In the genomic region with DNA sequence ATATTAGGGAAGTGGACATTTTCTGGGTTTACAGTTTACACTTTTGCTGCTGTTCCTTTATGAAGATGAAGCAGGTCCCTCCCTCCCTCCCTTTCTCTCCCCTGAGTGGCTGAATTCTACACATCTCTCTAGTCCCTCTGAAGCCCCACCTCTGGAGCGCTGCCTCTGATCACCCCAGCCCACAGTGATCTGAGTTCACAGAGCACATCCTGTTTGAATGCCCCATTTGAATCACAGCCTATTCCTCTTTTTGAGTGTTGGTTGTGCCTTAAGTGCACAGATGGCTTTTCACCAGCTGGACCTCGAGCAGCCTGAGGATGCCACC, we compare ENCODE assay signal across 8 cellular contexts.
A peak's percentile ranks its signal among the peaks of the same experiment; 100 is the strongest.
DNase-seq lines count a peak whose midpoint lies in the region; ATAC-seq and TF ChIP-seq lines count a peak whose summit lies in the region.

No MANE protein-coding gene starts in this region.

- no peaks in the 10 kb centered on the region for H3K4me1 ChIP-seq in GM23338 (ENCODE audit: insufficient read depth)
- H3K4me1 ChIP-seq in Caco-2 = no peaks in the 10 kb centered on the region
- no peaks in the 10 kb centered on the region for H3K4me1 ChIP-seq in CD4-positive, alpha-beta memory T cell (ENCODE audit: insufficient read depth, low read length)

- H3K4me3 ChIP-seq in HFF-Myc (replicated peaks; ENCODE audit: low read depth, low read length) (no peak overlapping the region), GM23338 (no peak overlapping the region), Caco-2 (ENCODE audit: low read depth, low read length) (no peak overlapping the region)
- no peak overlapping the region for H3K4me3 ChIP-seq in CD4-positive, alpha-beta memory T cell (ENCODE audit: low read length in 2 of 2)

- H4K20me1 ChIP-seq in GM23338 (replicated peaks; ENCODE audit: insufficient read depth) = no peaks in the 10 kb centered on the region

- POLR2A ChIA-PET in Caco-2 (lab: Charles Lee) = no interaction called here
- POLR2A ChIA-PET in CD4-positive, alpha-beta memory T cell (lab: Charles Lee; ENCODE audit: partially characterized antibody) = no interaction called here

- H3K36me3 ChIP-seq in GM23338 (ENCODE audit: insufficient read depth) = no peaks in the 10 kb centered on the region
- H3K36me3 ChIP-seq in Caco-2 (ENCODE audit: control insufficient read depth, insufficient read depth, low read length) = peaks cover 3% of the 10 kb centered on the region; the same call in 1 of the 2 replicates
- no peaks in the 10 kb centered on the region for H3K36me3 ChIP-seq in CD4-positive, alpha-beta memory T cell (ENCODE audit: insufficient read depth, low read length)

- no peak for TF ChIP-seq CTCF in HFF-Myc (IDR thresholded peaks at IDR 0.05; ENCODE audit: low read depth, low read length, missing control alignments)
- TF ChIP-seq CTCF in GM23338 (conservative IDR thresholded peaks at IDR 0.05; ENCODE audit: low read depth in 2 of 2) = no peak
- TF ChIP-seq CTCF in Caco-2 (IDR thresholded peaks at IDR 0.05; ENCODE audit: insufficient read depth in 1 of 2, low read depth in 1 of 2, low read length in 1 of 2, severe bottlenecking in 1 of 2, unreplicated experiment in 1 of 2) = no peak

- H3K36me3 Mint-ChIP-seq in GM23338 (ENCODE audit: low read depth) (peaks cover 11% of the 10 kb centered on the region; the same call in 1 of the 3 replicates), Caco-2 (ENCODE audit: insufficient read depth, unreplicated experiment) (peaks cover 34% of the 10 kb centered on the region)
- H3K36me3 Mint-ChIP-seq in CD4-positive, alpha-beta memory T cell = no peaks in the 10 kb centered on the region

- DNase-seq in DMS153 (lab: John Stamatoyannopoulos, UW) (peak; percentile 88), HFF-Myc (ENCODE audit: extremely low read depth, low read depth) (peak; percentile 46), NCI-H82 treated with DMSO at 0.1 percent for 48 hours (lab: John Stamatoyannopoulos, UW; ENCODE audit: unreplicated experiment) (peak; percentile 40), fibroblast of the conjunctiva (ENCODE audit: low read depth) (peak; percentile 34), GM23338 (ENCODE audit: low spot score) (no peak), middle frontal gyrus (ENCODE audit: extremely low spot score, low spot score) (no peak), Caco-2 (no peak)
- DNase-seq in CD4-positive, alpha-beta memory T cell = no peak

- no peak overlapping the region for H3K4me2 ChIP-seq in GM23338

- H3K9me3 ChIP-seq in Caco-2 = no peaks in the 10 kb centered on the region
- H3K9me3 ChIP-seq in CD4-positive, alpha-beta memory T cell (ENCODE audit: control insufficient read depth in 1 of 2, low read length in 2 of 2) = no peaks in the 10 kb centered on the region

- BruUV-seq in Caco-2 (replicated peaks; lab: Mats Ljungman, UMichigan) = no TSS peak

- intact Hi-C loops in Caco-2 (cut with micrococcal nuclease; ENCODE audit: unreplicated experiment) = no loop called here
- intact Hi-C loops in CD4-positive, alpha-beta memory T cell (cut with micrococcal nuclease) = no loop called here

- no peak for ATAC-seq in GM23338

- H3K27ac Mint-ChIP-seq in GM23338 (no peak overlapping the region), Caco-2 (ENCODE audit: unreplicated experiment) (no peak overlapping the region)
- H3K27ac Mint-ChIP-seq in CD4-positive, alpha-beta memory T cell = no peak overlapping the region

- H3F3A ChIP-seq in GM23338 (replicated peaks; ENCODE audit: low read depth) = no peaks in the 10 kb centered on the region

- CTCF ChIA-PET in Caco-2 (lab: Charles Lee) = interaction anchor here (0.5 kb wide), 1 partner anchor 196 kb away, joined by 6 read pairs; no protein-coding TSS in a partner anchor
- CTCF ChIA-PET in CD4-positive, alpha-beta memory T cell (lab: Charles Lee; ENCODE audit: partially characterized antibody) = no interaction called here

- H3K27me3 ChIP-seq in GM23338 (ENCODE audit: insufficient read depth) (no peaks in the 10 kb centered on the region), Caco-2 (replicated peaks; ENCODE audit: control insufficient read depth, insufficient read depth, low read length) (no peaks in the 10 kb centered on the region)
- H3K27me3 ChIP-seq in CD4-positive, alpha-beta memory T cell (ENCODE audit: insufficient read depth, low read length) = no peaks in the 10 kb centered on the region

- H3K9me3 Mint-ChIP-seq in GM23338 = no peaks in the 10 kb centered on the region
- H3K9me3 Mint-ChIP-seq in Caco-2 (ENCODE audit: unreplicated experiment) = no peaks in the 10 kb centered on the region
- no peaks in the 10 kb centered on the region for H3K9me3 Mint-ChIP-seq in CD4-positive, alpha-beta memory T cell

- no peak overlapping the region for H2AFZ ChIP-seq in GM23338

- no peaks in the 10 kb centered on the region for H3K79me2 ChIP-seq in GM23338 (replicated peaks; ENCODE audit: insufficient read depth)

- H3K27ac ChIP-seq in GM23338 (ENCODE audit: low read depth) = no peak overlapping the region
- no peak overlapping the region for H3K27ac ChIP-seq in CD4-positive, alpha-beta memory T cell (ENCODE audit: low read depth, low read length)

- no peaks in the 10 kb centered on the region for H3K9me2 ChIP-seq in GM23338 (ENCODE audit: insufficient read depth)

- H3K27me3 Mint-ChIP-seq in GM23338 (ENCODE audit: insufficient read depth, low read depth, poor library complexity) = peaks cover 3% of the 10 kb centered on the region
- no peaks in the 10 kb centered on the region for H3K27me3 Mint-ChIP-seq in Caco-2 (ENCODE audit: insufficient read depth, unreplicated experiment)
- peaks cover 2 to 3% of the 10 kb centered on the region in 2 donors for H3K27me3 Mint-ChIP-seq in CD4-positive, alpha-beta memory T cell

- no peak overlapping the region for H3K4me3 Mint-ChIP-seq in GM23338
- no peak overlapping the region for H3K4me3 Mint-ChIP-seq in Caco-2 (ENCODE audit: unreplicated experiment)
- no peak overlapping the region for H3K4me3 Mint-ChIP-seq in CD4-positive, alpha-beta memory T cell

- H3K4me1 Mint-ChIP-seq in GM23338 = no peaks in the 10 kb centered on the region
- H3K4me1 Mint-ChIP-seq in Caco-2 (ENCODE audit: low read depth, unreplicated experiment) = peaks cover 19% of the 10 kb centered on the region
- peaks cover 0 to 6% (median 2%) of the 10 kb centered on the region in 4 donors for H3K4me1 Mint-ChIP-seq in CD4-positive, alpha-beta memory T cell

TF ChIP-seq in GM23338, 12 proteins besides CTCF, POLR2A, EP300 and RAD21 (continues in another document):
- TF ChIP-seq, protein P1, sequence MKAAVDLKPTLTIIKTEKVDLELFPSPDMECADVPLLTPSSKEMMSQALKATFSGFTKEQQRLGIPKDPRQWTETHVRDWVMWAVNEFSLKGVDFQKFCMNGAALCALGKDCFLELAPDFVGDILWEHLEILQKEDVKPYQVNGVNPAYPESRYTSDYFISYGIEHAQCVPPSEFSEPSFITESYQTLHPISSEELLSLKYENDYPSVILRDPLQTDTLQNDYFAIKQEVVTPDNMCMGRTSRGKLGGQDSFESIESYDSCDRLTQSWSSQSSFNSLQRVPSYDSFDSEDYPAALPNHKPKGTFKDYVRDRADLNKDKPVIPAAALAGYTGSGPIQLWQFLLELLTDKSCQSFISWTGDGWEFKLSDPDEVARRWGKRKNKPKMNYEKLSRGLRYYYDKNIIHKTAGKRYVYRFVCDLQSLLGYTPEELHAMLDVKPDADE (IDR thresholded peaks at IDR 0.05) = no peak
- TF ChIP-seq CREB1 (CRISPR knock-in tag; IDR thresholded peaks at IDR 0.05; ENCODE audit: low read depth) (no peak), EZH2 (IDR thresholded peaks at IDR 0.05; ENCODE audit: low read depth, unreplicated experiment) (no peak), EZH2phosphoT487 (IDR thresholded peaks at IDR 0.05; ENCODE audit: unreplicated experiment) (no peak), NANOG (IDR thresholded peaks at IDR 0.05; ENCODE audit: borderline replicate concordance) (no peak), JUNB (IDR thresholded peaks at IDR 0.05; ENCODE audit: unreplicated experiment) (no peak)

Comparison
In these comparisons a context has a peak if more than half of its experiments do, and no peak if none do; other contexts are left out.
1. DNase-seq: peak in DMS153 (single experiment), HFF-Myc (single experiment), NCI-H82 treated with DMSO at 0.1 percent for 48 hours (single experiment) and fibroblast of the conjunctiva (single experiment); none in GM23338 (single experiment), middle frontal gyrus (single experiment), Caco-2 (0 of 2) and CD4-positive, alpha-beta memory T cell (0 of 5).